In the genomic region with DNA sequence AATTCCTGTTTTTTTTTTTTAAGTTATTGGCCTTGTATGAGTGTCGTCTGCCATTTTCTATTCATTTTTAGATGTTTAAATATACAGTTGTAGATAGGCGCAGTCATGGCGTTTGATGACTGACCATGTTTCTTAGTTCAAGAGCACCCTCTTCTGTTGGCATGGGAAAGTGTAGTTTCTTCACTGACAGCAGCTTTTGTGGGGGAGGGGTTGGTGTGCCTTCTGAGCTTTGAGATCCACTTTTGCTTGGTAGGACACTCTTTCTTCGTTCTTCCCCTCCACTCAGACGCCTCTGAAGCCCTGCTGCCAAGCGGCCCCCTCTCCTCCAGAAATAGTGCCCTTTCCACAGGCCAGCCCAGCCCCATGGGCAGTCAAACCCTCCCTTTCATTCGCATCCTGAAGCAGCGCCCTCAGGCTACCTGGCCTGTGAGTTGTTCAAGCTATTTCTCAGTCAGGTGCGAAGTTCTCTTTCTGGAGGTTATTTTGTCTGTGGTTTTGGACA, we compare ENCODE assay signal across 1 cellular context.
TF ChIP-seq lines count a peak whose summit lies in the region.

No MANE protein-coding gene starts in this region.

TF ChIP-seq in SK-N-SH, 30 proteins besides CTCF, POLR2A, EP300 and RAD21 (continued from another document):
- TF ChIP-seq TAF1 (IDR thresholded peaks at IDR 0.05; ENCODE audit: borderline replicate concordance, low read depth, low read length) (no peak), CHD2 (IDR thresholded peaks at IDR 0.05; ENCODE audit: low read length, partially characterized antibody) (peak; percentile 94), YY1 (IDR thresholded peaks at IDR 0.05; ENCODE audit: low read depth) (peak; percentile 75; the same call in 1 of the 2 replicates), GATA2 (CRISPR knock-in tag; IDR thresholded peaks at IDR 0.05) (0 out of 2 replicates have a peak, but pooled peaks have one; percentile 8)
- TF ChIP-seq, protein P1, sequence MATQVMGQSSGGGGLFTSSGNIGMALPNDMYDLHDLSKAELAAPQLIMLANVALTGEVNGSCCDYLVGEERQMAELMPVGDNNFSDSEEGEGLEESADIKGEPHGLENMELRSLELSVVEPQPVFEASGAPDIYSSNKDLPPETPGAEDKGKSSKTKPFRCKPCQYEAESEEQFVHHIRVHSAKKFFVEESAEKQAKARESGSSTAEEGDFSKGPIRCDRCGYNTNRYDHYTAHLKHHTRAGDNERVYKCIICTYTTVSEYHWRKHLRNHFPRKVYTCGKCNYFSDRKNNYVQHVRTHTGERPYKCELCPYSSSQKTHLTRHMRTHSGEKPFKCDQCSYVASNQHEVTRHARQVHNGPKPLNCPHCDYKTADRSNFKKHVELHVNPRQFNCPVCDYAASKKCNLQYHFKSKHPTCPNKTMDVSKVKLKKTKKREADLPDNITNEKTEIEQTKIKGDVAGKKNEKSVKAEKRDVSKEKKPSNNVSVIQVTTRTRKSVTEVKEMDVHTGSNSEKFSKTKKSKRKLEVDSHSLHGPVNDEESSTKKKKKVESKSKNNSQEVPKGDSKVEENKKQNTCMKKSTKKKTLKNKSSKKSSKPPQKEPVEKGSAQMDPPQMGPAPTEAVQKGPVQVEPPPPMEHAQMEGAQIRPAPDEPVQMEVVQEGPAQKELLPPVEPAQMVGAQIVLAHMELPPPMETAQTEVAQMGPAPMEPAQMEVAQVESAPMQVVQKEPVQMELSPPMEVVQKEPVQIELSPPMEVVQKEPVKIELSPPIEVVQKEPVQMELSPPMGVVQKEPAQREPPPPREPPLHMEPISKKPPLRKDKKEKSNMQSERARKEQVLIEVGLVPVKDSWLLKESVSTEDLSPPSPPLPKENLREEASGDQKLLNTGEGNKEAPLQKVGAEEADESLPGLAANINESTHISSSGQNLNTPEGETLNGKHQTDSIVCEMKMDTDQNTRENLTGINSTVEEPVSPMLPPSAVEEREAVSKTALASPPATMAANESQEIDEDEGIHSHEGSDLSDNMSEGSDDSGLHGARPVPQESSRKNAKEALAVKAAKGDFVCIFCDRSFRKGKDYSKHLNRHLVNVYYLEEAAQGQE (IDR thresholded peaks at IDR 0.05; ENCODE audit: low read depth, low read length): 0 out of 2 replicates have a peak, but pooled peaks have one; percentile 32
